ENCODE assay signal across 8 cellular contexts in the genomic region with DNA sequence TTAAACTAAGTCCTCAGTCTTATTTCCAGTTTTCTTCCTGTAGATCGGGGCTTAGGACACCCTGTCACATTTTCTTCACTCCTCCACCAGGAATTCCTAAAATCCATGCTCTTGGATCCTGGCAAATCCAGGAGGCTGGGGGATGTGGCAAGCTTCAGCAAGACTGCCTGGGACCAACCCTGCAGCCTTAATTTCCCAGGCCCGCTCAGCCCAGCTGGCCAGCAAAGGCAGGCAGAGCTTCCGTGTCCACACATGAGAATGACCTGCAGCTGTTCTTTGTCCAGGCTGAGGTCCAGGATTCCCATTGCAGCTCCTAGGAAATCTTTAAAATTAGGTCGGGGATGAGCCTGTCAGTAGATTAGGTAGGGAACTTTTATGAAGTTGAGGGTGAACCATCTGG.
DNase-seq lines count a peak whose midpoint lies in the region; ATAC-seq and TF ChIP-seq lines count a peak whose summit lies in the region.
"Not testable (repeated sequence)": the region's sequence is repeated elsewhere in the genome, so short reads cannot be mapped to it uniquely, and the experiment has no call there.

No MANE protein-coding gene starts in this region.

- intact Hi-C loops in cardiac septum (cut with DNase I); left lung (cut with DNase I); aorta (cut with DNase I): not testable (repeated sequence)

- H3K79me2 ChIP-seq in smooth muscle cell (ENCODE audit: low read depth), result not testable (repeated sequence)

- not testable (repeated sequence) for H3K36me3 Mint-ChIP-seq in neural crest cell (ENCODE audit: low read depth)

- not testable (repeated sequence) for H3K9ac ChIP-seq in smooth muscle cell (ENCODE audit: low read depth)

- not testable (repeated sequence) for H3K27me3 Mint-ChIP-seq in neural crest cell (ENCODE audit: low read depth)

- H3K9me3 Mint-ChIP-seq in neural crest cell, result not testable (repeated sequence)

- peak overlapping the region; percentile 47 for H3K4me3 Mint-ChIP-seq in neural crest cell

- POLR2A ChIA-PET in AG04450 (lab: Yijun Ruan, JAX), result not testable (repeated sequence)

- H3K4me3 ChIP-seq in AG04450 (ENCODE audit: low read depth, low read length); coronary artery; left lung; smooth muscle cell; aorta (ENCODE audit: low read length in 2 of 2): not testable (repeated sequence)

- WGBS in smooth muscle cell (ENCODE audit: low lambda C conversion rate), result 23% methylated on average over 3 of the region's 4 CpGs
- 64 to 67% methylated on average over 2 of the region's 4 CpGs for WGBS in aorta, 2 donors

- H3K27ac Mint-ChIP-seq in neural crest cell (ENCODE audit: unreplicated experiment), result not testable (repeated sequence)

- not testable (repeated sequence) for H3F3A ChIP-seq in smooth muscle cell (ENCODE audit: low read depth)

- not testable (repeated sequence) for H4K20me1 ChIP-seq in smooth muscle cell (ENCODE audit: low read depth)

- H3K4me1 Mint-ChIP-seq in neural crest cell, result not testable (repeated sequence)

- not testable (repeated sequence) for H3K9me3 ChIP-seq in AG04450 (ENCODE audit: control insufficient read depth, insufficient read depth, low read length); left lung; smooth muscle cell (replicated peaks; ENCODE audit: low read depth); aorta (ENCODE audit: control insufficient read depth, low read length)

- not testable (repeated sequence) for H2AFZ ChIP-seq in smooth muscle cell (ENCODE audit: low read depth)

- CTCF ChIA-PET in AG04450 (lab: Charles Lee), result not testable (repeated sequence)

- not testable (repeated sequence) for H3K27me3 ChIP-seq in AG04450 (ENCODE audit: control insufficient read depth, insufficient read depth, low read length); left lung; smooth muscle cell (ENCODE audit: low read depth); aorta (ENCODE audit: control insufficient read depth in 1 of 2, insufficient read depth in 2 of 2, low read length in 1 of 2)

- H3K36me3 ChIP-seq in left lung; smooth muscle cell (ENCODE audit: low read depth); aorta (ENCODE audit: control insufficient read depth in 1 of 2, insufficient read depth in 2 of 2, low read length in 1 of 2): not testable (repeated sequence)

- H3K27ac ChIP-seq in AG04450 (ENCODE audit: low read depth, low read length), result peak overlapping the region; percentile 33
- not testable (repeated sequence) for H3K27ac ChIP-seq in coronary artery; left lung; aorta (ENCODE audit: low read depth in 1 of 2, low read length in 2 of 2)
- peak overlapping the region; percentile 75 for H3K27ac ChIP-seq in smooth muscle cell (ENCODE audit: low read depth)

- ATAC-seq in left lung; aorta (ENCODE audit: low FRiP score): not testable (repeated sequence)

- DNase-seq in AG04450 (ENCODE audit: low read depth, low spot score) (peak; percentile 26), RPMI8226 (peak; percentile 1), coronary artery (ENCODE audit: low spot score) (peak; percentile 57), cardiac septum (ENCODE audit: low spot score) (peak; percentile 78), left lung (peak; percentile 26 to 37), aorta (peak; percentile 56 to 74)
- DNase-seq in neural crest cell (ENCODE audit: low read depth, low spot score); smooth muscle cell (lab: John Stamatoyannopoulos, UW; ENCODE audit: unreplicated experiment): not testable (repeated sequence)

- not testable (repeated sequence) for TF ChIP-seq CTCF in AG04450 (IDR thresholded peaks at IDR 0.05; ENCODE audit: low read depth, low read length); coronary artery (IDR thresholded peaks at IDR 0.05); left lung (IDR thresholded peaks at IDR 0.05); neural crest cell (conservative IDR thresholded peaks at IDR 0.05); smooth muscle cell (IDR thresholded peaks at IDR 0.05; ENCODE audit: borderline replicate concordance, insufficient read depth, poor library complexity, severe bottlenecking)

- peak overlapping the region; percentile 46 for H3K4me2 ChIP-seq in smooth muscle cell

- not testable (repeated sequence) for H3K4me1 ChIP-seq in left lung; smooth muscle cell (ENCODE audit: low read depth); aorta (ENCODE audit: control insufficient read depth in 1 of 2, insufficient read depth in 2 of 2, low read length in 2 of 2)
